Comparison of ENCODE assay signal across 1 cellular context in the genomic region with DNA sequence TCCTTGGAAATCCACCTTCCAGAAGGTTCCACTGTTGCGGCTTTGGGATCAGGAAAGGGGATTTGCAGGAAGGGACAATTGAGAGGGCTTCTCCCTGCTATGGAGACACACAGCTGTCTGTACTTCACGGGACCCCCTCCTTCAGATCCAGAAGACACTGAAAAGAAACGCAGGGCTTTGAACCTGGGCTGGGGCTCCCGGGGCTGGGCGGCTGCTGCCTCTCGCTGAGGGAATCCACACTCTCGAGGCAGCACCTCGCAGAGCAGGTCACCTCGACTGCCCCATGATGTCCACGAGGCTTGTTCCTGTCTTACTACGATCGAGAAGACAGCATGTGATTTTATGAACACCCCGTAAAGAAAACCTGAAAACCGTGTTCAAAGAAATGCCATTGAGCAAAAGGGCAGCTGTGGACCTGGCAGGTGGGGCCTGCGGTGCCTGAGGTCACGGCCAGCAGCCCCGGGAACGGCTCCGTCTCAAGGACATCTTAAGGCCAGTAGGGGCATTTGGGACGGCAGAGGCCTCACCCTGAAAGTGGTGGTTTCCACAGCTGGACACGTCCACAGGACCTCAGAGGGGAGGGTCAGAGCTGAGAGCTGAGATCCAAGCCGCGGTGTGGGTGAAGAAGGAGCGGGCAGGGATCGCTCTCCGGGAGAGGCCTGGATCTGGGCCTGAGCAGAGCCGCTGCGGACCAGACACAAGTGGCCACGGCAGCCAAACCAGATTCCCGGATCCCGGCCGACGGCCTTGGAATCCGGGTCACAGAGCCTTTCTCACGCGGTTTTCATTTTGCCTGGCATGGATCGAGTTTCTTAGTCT.
TF ChIP-seq lines count a peak whose summit lies in the region.

No MANE protein-coding gene starts in this region.

TF ChIP-seq in HepG2, 621 proteins besides CTCF, POLR2A, EP300 and RAD21 (continued from another document and continues in another):
- TF ChIP-seq, protein P1, sequence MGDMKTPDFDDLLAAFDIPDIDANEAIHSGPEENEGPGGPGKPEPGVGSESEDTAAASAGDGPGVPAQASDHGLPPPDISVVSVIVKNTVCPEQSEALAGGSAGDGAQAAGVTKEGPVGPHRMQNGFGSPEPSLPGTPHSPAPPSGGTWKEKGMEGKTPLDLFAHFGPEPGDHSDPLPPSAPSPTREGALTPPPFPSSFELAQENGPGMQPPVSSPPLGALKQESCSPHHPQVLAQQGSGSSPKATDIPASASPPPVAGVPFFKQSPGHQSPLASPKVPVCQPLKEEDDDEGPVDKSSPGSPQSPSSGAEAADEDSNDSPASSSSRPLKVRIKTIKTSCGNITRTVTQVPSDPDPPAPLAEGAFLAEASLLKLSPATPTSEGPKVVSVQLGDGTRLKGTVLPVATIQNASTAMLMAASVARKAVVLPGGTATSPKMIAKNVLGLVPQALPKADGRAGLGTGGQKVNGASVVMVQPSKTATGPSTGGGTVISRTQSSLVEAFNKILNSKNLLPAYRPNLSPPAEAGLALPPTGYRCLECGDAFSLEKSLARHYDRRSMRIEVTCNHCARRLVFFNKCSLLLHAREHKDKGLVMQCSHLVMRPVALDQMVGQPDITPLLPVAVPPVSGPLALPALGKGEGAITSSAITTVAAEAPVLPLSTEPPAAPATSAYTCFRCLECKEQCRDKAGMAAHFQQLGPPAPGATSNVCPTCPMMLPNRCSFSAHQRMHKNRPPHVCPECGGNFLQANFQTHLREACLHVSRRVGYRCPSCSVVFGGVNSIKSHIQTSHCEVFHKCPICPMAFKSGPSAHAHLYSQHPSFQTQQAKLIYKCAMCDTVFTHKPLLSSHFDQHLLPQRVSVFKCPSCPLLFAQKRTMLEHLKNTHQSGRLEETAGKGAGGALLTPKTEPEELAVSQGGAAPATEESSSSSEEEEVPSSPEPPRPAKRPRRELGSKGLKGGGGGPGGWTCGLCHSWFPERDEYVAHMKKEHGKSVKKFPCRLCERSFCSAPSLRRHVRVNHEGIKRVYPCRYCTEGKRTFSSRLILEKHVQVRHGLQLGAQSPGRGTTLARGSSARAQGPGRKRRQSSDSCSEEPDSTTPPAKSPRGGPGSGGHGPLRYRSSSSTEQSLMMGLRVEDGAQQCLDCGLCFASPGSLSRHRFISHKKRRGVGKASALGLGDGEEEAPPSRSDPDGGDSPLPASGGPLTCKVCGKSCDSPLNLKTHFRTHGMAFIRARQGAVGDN (CRISPR knock-in tag; IDR thresholded peaks at IDR 0.05) = peak; percentile 65
- TF ChIP-seq, protein P2, sequence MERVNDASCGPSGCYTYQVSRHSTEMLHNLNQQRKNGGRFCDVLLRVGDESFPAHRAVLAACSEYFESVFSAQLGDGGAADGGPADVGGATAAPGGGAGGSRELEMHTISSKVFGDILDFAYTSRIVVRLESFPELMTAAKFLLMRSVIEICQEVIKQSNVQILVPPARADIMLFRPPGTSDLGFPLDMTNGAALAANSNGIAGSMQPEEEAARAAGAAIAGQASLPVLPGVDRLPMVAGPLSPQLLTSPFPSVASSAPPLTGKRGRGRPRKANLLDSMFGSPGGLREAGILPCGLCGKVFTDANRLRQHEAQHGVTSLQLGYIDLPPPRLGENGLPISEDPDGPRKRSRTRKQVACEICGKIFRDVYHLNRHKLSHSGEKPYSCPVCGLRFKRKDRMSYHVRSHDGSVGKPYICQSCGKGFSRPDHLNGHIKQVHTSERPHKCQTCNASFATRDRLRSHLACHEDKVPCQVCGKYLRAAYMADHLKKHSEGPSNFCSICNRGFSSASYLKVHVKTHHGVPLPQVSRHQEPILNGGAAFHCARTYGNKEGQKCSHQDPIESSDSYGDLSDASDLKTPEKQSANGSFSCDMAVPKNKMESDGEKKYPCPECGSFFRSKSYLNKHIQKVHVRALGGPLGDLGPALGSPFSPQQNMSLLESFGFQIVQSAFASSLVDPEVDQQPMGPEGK (CRISPR knock-in tag; IDR thresholded peaks at IDR 0.05) = 0 out of 2 replicates have a peak, but pooled peaks have one; percentile 20
- TF ChIP-seq, protein P3, sequence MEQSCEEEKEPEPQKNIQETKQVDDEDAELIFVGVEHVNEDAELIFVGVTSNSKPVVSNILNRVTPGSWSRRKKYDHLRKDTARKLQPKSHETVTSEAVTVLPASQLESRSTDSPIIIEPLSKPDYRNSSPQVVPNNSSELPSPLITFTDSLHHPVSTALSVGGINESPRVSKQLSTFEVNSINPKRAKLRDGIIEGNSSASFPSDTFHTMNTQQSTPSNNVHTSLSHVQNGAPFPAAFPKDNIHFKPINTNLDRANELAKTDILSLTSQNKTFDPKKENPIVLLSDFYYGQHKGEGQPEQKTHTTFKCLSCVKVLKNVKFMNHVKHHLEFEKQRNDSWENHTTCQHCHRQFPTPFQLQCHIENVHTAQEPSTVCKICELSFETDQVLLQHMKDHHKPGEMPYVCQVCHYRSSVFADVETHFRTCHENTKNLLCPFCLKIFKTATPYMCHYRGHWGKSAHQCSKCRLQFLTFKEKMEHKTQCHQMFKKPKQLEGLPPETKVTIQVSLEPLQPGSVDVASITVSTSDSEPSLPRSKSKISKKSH (CRISPR knock-in tag; IDR thresholded peaks at IDR 0.05; ENCODE audit: borderline replicate concordance) = peak; percentile 17; the same call in 1 of the 2 replicates
- TF ChIP-seq THAP7 (CRISPR knock-in tag; IDR thresholded peaks at IDR 0.05) (0 out of 2 replicates have a peak, but pooled peaks have one; percentile 22), ZBTB4 (CRISPR knock-in tag; IDR thresholded peaks at IDR 0.05; ENCODE audit: borderline replicate concordance) (peak; percentile 51; the same call in 1 of the 2 replicates), NKX3-1 (CRISPR knock-in tag; IDR thresholded peaks at IDR 0.05) (no peak), ZNF501 (CRISPR knock-in tag; IDR thresholded peaks at IDR 0.05) (0 out of 2 replicates have a peak, but pooled peaks have one; percentile 22), SETDB1 (CRISPR knock-in tag; IDR thresholded peaks at IDR 0.05; ENCODE audit: borderline replicate concordance) (no peak), ZBTB34 (CRISPR knock-in tag; IDR thresholded peaks at IDR 0.05) (0 out of 2 replicates have a peak, but pooled peaks have one; percentile 31), ZFY (CRISPR knock-in tag; IDR thresholded peaks at IDR 0.05) (peak; percentile 61; the same call in 1 of the 2 replicates), HOXA3 (CRISPR knock-in tag; IDR thresholded peaks at IDR 0.05) (0 out of 2 replicates have a peak, but pooled peaks have one; percentile 28), DRAP1 (CRISPR knock-in tag; IDR thresholded peaks at IDR 0.05) (no peak), MAX (IDR thresholded peaks at IDR 0.05) (peak; percentile 11; the same call in 1 of the 2 replicates), HDAC1 (CRISPR knock-in tag; IDR thresholded peaks at IDR 0.05) (peak; percentile 37; the same call in 1 of the 2 replicates), ZNF234 (CRISPR knock-in tag; conservative IDR thresholded peaks at IDR 0.05) (no peak), ADNP (CRISPR knock-in tag; IDR thresholded peaks at IDR 0.05) (no peak), MIER3 (CRISPR knock-in tag; IDR thresholded peaks at IDR 0.05; ENCODE audit: borderline replicate concordance) (no peak), ZNF513 (CRISPR knock-in tag; conservative IDR thresholded peaks at IDR 0.05) (0 out of 2 replicates have a peak, but pooled peaks have one; percentile 44), ZNF468 (CRISPR knock-in tag; IDR thresholded peaks at IDR 0.05) (peak; percentile 78; the same call in 1 of the 2 replicates)
- TF ChIP-seq, protein P4, sequence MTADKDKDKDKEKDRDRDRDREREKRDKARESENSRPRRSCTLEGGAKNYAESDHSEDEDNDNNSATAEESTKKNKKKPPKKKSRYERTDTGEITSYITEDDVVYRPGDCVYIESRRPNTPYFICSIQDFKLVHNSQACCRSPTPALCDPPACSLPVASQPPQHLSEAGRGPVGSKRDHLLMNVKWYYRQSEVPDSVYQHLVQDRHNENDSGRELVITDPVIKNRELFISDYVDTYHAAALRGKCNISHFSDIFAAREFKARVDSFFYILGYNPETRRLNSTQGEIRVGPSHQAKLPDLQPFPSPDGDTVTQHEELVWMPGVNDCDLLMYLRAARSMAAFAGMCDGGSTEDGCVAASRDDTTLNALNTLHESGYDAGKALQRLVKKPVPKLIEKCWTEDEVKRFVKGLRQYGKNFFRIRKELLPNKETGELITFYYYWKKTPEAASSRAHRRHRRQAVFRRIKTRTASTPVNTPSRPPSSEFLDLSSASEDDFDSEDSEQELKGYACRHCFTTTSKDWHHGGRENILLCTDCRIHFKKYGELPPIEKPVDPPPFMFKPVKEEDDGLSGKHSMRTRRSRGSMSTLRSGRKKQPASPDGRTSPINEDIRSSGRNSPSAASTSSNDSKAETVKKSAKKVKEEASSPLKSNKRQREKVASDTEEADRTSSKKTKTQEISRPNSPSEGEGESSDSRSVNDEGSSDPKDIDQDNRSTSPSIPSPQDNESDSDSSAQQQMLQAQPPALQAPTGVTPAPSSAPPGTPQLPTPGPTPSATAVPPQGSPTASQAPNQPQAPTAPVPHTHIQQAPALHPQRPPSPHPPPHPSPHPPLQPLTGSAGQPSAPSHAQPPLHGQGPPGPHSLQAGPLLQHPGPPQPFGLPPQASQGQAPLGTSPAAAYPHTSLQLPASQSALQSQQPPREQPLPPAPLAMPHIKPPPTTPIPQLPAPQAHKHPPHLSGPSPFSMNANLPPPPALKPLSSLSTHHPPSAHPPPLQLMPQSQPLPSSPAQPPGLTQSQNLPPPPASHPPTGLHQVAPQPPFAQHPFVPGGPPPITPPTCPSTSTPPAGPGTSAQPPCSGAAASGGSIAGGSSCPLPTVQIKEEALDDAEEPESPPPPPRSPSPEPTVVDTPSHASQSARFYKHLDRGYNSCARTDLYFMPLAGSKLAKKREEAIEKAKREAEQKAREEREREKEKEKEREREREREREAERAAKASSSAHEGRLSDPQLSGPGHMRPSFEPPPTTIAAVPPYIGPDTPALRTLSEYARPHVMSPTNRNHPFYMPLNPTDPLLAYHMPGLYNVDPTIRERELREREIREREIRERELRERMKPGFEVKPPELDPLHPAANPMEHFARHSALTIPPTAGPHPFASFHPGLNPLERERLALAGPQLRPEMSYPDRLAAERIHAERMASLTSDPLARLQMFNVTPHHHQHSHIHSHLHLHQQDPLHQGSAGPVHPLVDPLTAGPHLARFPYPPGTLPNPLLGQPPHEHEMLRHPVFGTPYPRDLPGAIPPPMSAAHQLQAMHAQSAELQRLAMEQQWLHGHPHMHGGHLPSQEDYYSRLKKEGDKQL (CRISPR knock-in tag; IDR thresholded peaks at IDR 0.05; ENCODE audit: low read depth) = no peak
- TF ChIP-seq, protein P5, sequence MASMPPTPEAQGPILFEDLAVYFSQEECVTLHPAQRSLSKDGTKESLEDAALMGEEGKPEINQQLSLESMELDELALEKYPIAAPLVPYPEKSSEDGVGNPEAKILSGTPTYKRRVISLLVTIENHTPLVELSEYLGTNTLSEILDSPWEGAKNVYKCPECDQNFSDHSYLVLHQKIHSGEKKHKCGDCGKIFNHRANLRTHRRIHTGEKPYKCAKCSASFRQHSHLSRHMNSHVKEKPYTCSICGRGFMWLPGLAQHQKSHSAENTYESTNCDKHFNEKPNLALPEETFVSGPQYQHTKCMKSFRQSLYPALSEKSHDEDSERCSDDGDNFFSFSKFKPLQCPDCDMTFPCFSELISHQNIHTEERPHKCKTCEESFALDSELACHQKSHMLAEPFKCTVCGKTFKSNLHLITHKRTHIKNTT (CRISPR knock-in tag; IDR thresholded peaks at IDR 0.05) = no peak
